ENCODE assay signal across 9 cellular contexts in genomic region chr18:30381826-30382225, GRCh38.
"Had no signal": no experiment of that assay in that cellular context is flagged by ENCODE, and none has a peak within 500 bp of the region (broad histone marks: within the 10 kb centered on the region; RNA-seq: fewer than 3 reads in every experiment).

No MANE protein-coding gene starts in this region.

- H3K4me3 Mint-ChIP-seq: HFFc6 had no signal

- H3K9me3 ChIP-seq: HAP-1 had no signal

- H3K4me1 ChIP-seq: HAP-1 had no signal

- DNase-seq: GM23248, GOT3, H7, HFFc6, IMR-90, KG1 had no signal

- ATAC-seq: HCT116 had no signal

- H3K27ac Mint-ChIP-seq: HFFc6 had no signal

- H3K4me3 ChIP-seq: GM23248, HAP-1, K562 had no signal

- H3K36me3 ChIP-seq: HAP-1 had no signal

- H3K27ac ChIP-seq: GM23248 had no signal
